ENCODE assay signal across 23 cellular contexts in genomic region chr5:111942661-111943401, GRCh38.
DNase-seq lines count a peak whose midpoint lies in the region; ATAC-seq and TF ChIP-seq lines count a peak whose summit lies in the region.
"Had no signal": no experiment of that assay in that cellular context is flagged by ENCODE, and none has a peak within 500 bp of the region (broad histone marks: within the 10 kb centered on the region; RNA-seq: fewer than 3 reads in every experiment).

No MANE protein-coding gene starts in this region.

- H3K4me3 ChIP-seq in GM12865 (ENCODE audit: low read depth, low read length): no peak overlapping the region
- no peak overlapping the region for H3K4me3 ChIP-seq in astrocyte of the spinal cord (ENCODE audit: low read depth, low read length)
- no peak overlapping the region for H3K4me3 ChIP-seq in HAP-1
- no peak overlapping the region for H3K4me3 ChIP-seq in CD8-positive, alpha-beta memory T cell (ENCODE audit: low read length)
- H3K4me3 ChIP-seq: colonic mucosa, gastrocnemius medialis, ovary, right lobe of liver, SJCRH30, thyroid gland had no signal

- ATAC-seq in HG03432 (IDR thresholded peaks at IDR 0.05; ENCODE audit: unreplicated experiment): peak; percentile 54
- ATAC-seq: activated T-cell treated with anti-CD3 and anti-CD28 coated beads, Interleukin-2, amount 50 U/mL, for 4 hours; CD8-positive, alpha-beta T cell; gastrocnemius medialis; right lobe of liver; stimulated activated memory B cell treated with anti-CD40 and anti-IgM and Interleukin-4, amounts not matched to agents 10 μg/mL and 1 μg/mL and 100 μg/mL, for 72 hours had no signal

- H3K9me3 ChIP-seq in HAP-1: no peaks in the 10 kb centered on the region
- H3K9me3 ChIP-seq in CD8-positive, alpha-beta memory T cell (ENCODE audit: low read length): no peaks in the 10 kb centered on the region
- H3K9me3 ChIP-seq: colonic mucosa, gastrocnemius medialis, ovary, right lobe of liver, SJCRH30, thyroid gland had no signal

- no peaks in the 10 kb centered on the region for H3K27me3 ChIP-seq in HAP-1 (ENCODE audit: low read depth)
- no peaks in the 10 kb centered on the region for H3K27me3 ChIP-seq in CD8-positive, alpha-beta memory T cell (ENCODE audit: insufficient read depth, low read length, poor library complexity, severe bottlenecking)
- H3K27me3 ChIP-seq: colonic mucosa, gastrocnemius medialis, right lobe of liver, SJCRH30, thyroid gland had no signal

- TF ChIP-seq CTCF in GM12865 (IDR thresholded peaks at IDR 0.05; ENCODE audit: insufficient read depth, low read depth, low read length, missing control alignments) (no peak), astrocyte of the spinal cord (IDR thresholded peaks at IDR 0.05; ENCODE audit: low read depth, low read length) (no peak)

- in situ Hi-C loops in astrocyte of the spinal cord (cut with HindIII; ENCODE audit: low sequenced_read_pairs) (no loop called here), HAP-1 (cut with MboI; ENCODE audit: low sequenced_read_pairs) (no loop called here)

- CTCF ChIA-PET in CD8-positive, alpha-beta memory T cell (lab: Charles Lee): no interaction called here

- peaks cover 0 to 9% (median under 1%) of the 10 kb centered on the region in 5 donors for H3K9me3 Mint-ChIP-seq in CD8-positive, alpha-beta memory T cell
- H3K9me3 Mint-ChIP-seq: activated naive CD4-positive, alpha-beta T cell treated with anti-CD3 and anti-CD28 coated beads, Interleukin-2, amount 10 ng/mL, durations not matched to agents 7 days and 5 days; activated T-cell treated with anti-CD3 and anti-CD28 coated beads, Interleukin-2, amount 50 U/mL, for 4 hours; CD8-positive, alpha-beta T cell; stimulated activated memory B cell treated with anti-CD40 and anti-IgM and Interleukin-4, amounts not matched to agents 10 μg/mL and 1 μg/mL and 100 μg/mL, for 72 hours had no signal

- DNase-seq in GM12865 (ENCODE audit: low read depth) (peak; percentile 15), astrocyte of the spinal cord (ENCODE audit: low read depth, low spot score) (peak; percentile 25), iris pigment epithelial cell (ENCODE audit: low read depth) (peak; percentile 79), HAP-1 (ENCODE audit: low spot score in 2 of 2) (no peak), OCI-M1 (lab: John Stamatoyannopoulos, UW) (no peak), NCI-H1417 (lab: John Stamatoyannopoulos, UW) (no peak)
- DNase-seq in CD8-positive, alpha-beta memory T cell: no peak
- DNase-seq: activated naive CD4-positive, alpha-beta T cell treated with anti-CD3 and anti-CD28 coated beads, Interleukin-2, amount 10 ng/mL, durations not matched to agents 7 days and 5 days; activated T-cell treated with anti-CD3 and anti-CD28 coated beads, Interleukin-2, amount 50 U/mL, for 4 hours; CD8-positive, alpha-beta T cell; colonic mucosa; gastrocnemius medialis; H7; mammary epithelial cell; NCI-H1105; NCI-H2107; ovary; right lobe of liver; SJCRH30; thyroid gland had no signal

- no peaks in the 10 kb centered on the region for H3K4me1 Mint-ChIP-seq in CD8-positive, alpha-beta memory T cell
- H3K4me1 Mint-ChIP-seq: activated naive CD4-positive, alpha-beta T cell treated with anti-CD3 and anti-CD28 coated beads, Interleukin-2, amount 10 ng/mL, durations not matched to agents 7 days and 5 days; stimulated activated memory B cell treated with anti-CD40 and anti-IgM and Interleukin-4, amounts not matched to agents 10 μg/mL and 1 μg/mL and 100 μg/mL, for 72 hours had no signal

- H3K27ac Mint-ChIP-seq in CD8-positive, alpha-beta memory T cell: no peak overlapping the region
- H3K27ac Mint-ChIP-seq: activated naive CD4-positive, alpha-beta T cell treated with anti-CD3 and anti-CD28 coated beads, Interleukin-2, amount 10 ng/mL, durations not matched to agents 7 days and 5 days; CD8-positive, alpha-beta T cell; stimulated activated memory B cell treated with anti-CD40 and anti-IgM and Interleukin-4, amounts not matched to agents 10 μg/mL and 1 μg/mL and 100 μg/mL, for 72 hours had no signal

- no peak overlapping the region for H3K27ac ChIP-seq in CD8-positive, alpha-beta memory T cell (ENCODE audit: low read depth, low read length)
- H3K27ac ChIP-seq: colonic mucosa, gastrocnemius medialis, KMS-11, ovary, right lobe of liver, SJCRH30, thyroid gland had no signal

- POLR2A ChIA-PET in CD8-positive, alpha-beta memory T cell (lab: Charles Lee): no interaction called here

- no peaks in the 10 kb centered on the region for H3K36me3 ChIP-seq in HAP-1 (replicated peaks)
- no peaks in the 10 kb centered on the region for H3K36me3 ChIP-seq in CD8-positive, alpha-beta memory T cell (ENCODE audit: insufficient read depth, low read length)
- H3K36me3 ChIP-seq: colonic mucosa, gastrocnemius medialis, ovary, right lobe of liver, SJCRH30, thyroid gland had no signal

- H3K4me3 Mint-ChIP-seq in CD8-positive, alpha-beta memory T cell: no peak overlapping the region
- H3K4me3 Mint-ChIP-seq: activated naive CD4-positive, alpha-beta T cell treated with anti-CD3 and anti-CD28 coated beads, Interleukin-2, amount 10 ng/mL, durations not matched to agents 7 days and 5 days; activated T-cell treated with anti-CD3 and anti-CD28 coated beads, Interleukin-2, amount 50 U/mL, for 4 hours; CD8-positive, alpha-beta T cell; stimulated activated memory B cell treated with anti-CD40 and anti-IgM and Interleukin-4, amounts not matched to agents 10 μg/mL and 1 μg/mL and 100 μg/mL, for 72 hours had no signal

- no peaks in the 10 kb centered on the region for H3K4me1 ChIP-seq in HAP-1
- no peaks in the 10 kb centered on the region for H3K4me1 ChIP-seq in CD8-positive, alpha-beta memory T cell (ENCODE audit: insufficient read depth, low read length)
- H3K4me1 ChIP-seq: colonic mucosa, gastrocnemius medialis, right lobe of liver, SJCRH30, thyroid gland had no signal

- H3K27me3 Mint-ChIP-seq in CD8-positive, alpha-beta memory T cell: peaks cover 3 to 4% of the 10 kb centered on the region in 2 donors
- H3K27me3 Mint-ChIP-seq: stimulated activated memory B cell treated with anti-CD40 and anti-IgM and Interleukin-4, amounts not matched to agents 10 μg/mL and 1 μg/mL and 100 μg/mL, for 72 hours had no signal

- no peaks in the 10 kb centered on the region for H3K36me3 Mint-ChIP-seq in CD8-positive, alpha-beta memory T cell
- H3K36me3 Mint-ChIP-seq: activated naive CD4-positive, alpha-beta T cell treated with anti-CD3 and anti-CD28 coated beads, Interleukin-2, amount 10 ng/mL, durations not matched to agents 7 days and 5 days; CD8-positive, alpha-beta T cell; stimulated activated memory B cell treated with anti-CD40 and anti-IgM and Interleukin-4, amounts not matched to agents 10 μg/mL and 1 μg/mL and 100 μg/mL, for 72 hours had no signal

Comparison
In these comparisons a context has a peak if more than half of its experiments do, and no peak if none do; other contexts are left out.
1. DNase-seq: peak in GM12865 (single experiment), astrocyte of the spinal cord (single experiment) and iris pigment epithelial cell (single experiment); none in HAP-1 (0 of 2), OCI-M1 (single experiment), CD8-positive, alpha-beta memory T cell (0 of 5) and NCI-H1417 (0 of 3).